ENCODE assay signal across 9 cellular contexts in genomic region chr1:185338719-185339622, GRCh38. TPM values are rescaled to one million over a fixed set of nuclear protein-coding genes. Genes with fewer than 3 reads are reported as not detected.
DNase-seq lines count a peak whose midpoint lies in the region; ATAC-seq and TF ChIP-seq lines count a peak whose summit lies in the region.
"Had no signal": no experiment of that assay in that cellular context is flagged by ENCODE, and none has a peak within 500 bp of the region (broad histone marks: within the 10 kb centered on the region; RNA-seq: fewer than 3 reads in every experiment).

No MANE protein-coding gene starts in this region.

- peak overlapping the region; percentile 71 for H3K4me3 Mint-ChIP-seq in activated B cell treated with CpG ODN at 0.5 μM for 24 hours

- H2AK5ac ChIP-seq in neuronal stem cell (ENCODE audit: low read depth, low read length), result no peak overlapping the region

- no peaks in the 10 kb centered on the region for H3K79me1 ChIP-seq in neuronal stem cell (ENCODE audit: low read depth, low read length)

- H4K91ac ChIP-seq in neuronal stem cell (ENCODE audit: low read depth, low read length, poor library complexity), result no peak overlapping the region

- H3K9ac ChIP-seq in neuronal stem cell (ENCODE audit: low read depth, low read length, poor library complexity), result no peak overlapping the region

- H3F3A ChIP-seq in DOHH2 (ENCODE audit: control insufficient read depth, insufficient read depth), result peaks cover 3% of the 10 kb centered on the region; the same call in 1 of the 2 replicates

- H2BK5ac ChIP-seq in neuronal stem cell (ENCODE audit: low read length), result no peak overlapping the region

- H2BK120ac ChIP-seq in neuronal stem cell (ENCODE audit: low read depth, low read length), result no peak overlapping the region

- no peaks in the 10 kb centered on the region for H3K9me2 ChIP-seq in DOHH2 (replicated peaks; ENCODE audit: control insufficient read depth, low read length)

- no peaks in the 10 kb centered on the region for H4K20me1 ChIP-seq in DOHH2 (ENCODE audit: control insufficient read depth, insufficient read depth, low read depth, low read length)

- H4K8ac ChIP-seq in neuronal stem cell (ENCODE audit: low read depth, low read length), result no peak overlapping the region

- 39% methylated on average over 7 of the region's 8 CpGs for WGBS in right lobe of liver (ENCODE audit: insufficient coverage, low coverage, low lambda C conversion rate, missing lambda C conversion rate)
- WGBS in neuronal stem cell (ENCODE audit: extremely low coverage in 2 of 2, insufficient read length in 2 of 2, insufficient replicate concordance in 1 of 2), 2 donors, result no CpG with 5 or more reads among the region's 8 CpGs

- intact Hi-C loops in activated B cell treated with CpG ODN at 0.5 μM for 24 hours (cut with micrococcal nuclease) (loop anchor here (1.0 to 2.0 kb wide), 4 partner anchors 22 to 269 kb away; partner anchors contain the start of gene IVNS1ABP), right lobe of liver (cut with DNase I) (no loop called here)

- H3K27ac Mint-ChIP-seq in activated B cell treated with CpG ODN at 0.5 μM for 24 hours, result peak overlapping the region; percentile 95

- H3K4me1 ChIP-seq in DOHH2 (ENCODE audit: control insufficient read depth, low read length) (peaks cover 18% of the 10 kb centered on the region), right lobe of liver (no peaks in the 10 kb centered on the region), neuronal stem cell (ENCODE audit: control insufficient read depth in 2 of 2, insufficient read depth in 1 of 2, low read depth in 1 of 2, low read length in 2 of 2) (no peaks in the 10 kb centered on the region)

- H3K4ac ChIP-seq in neuronal stem cell (ENCODE audit: low read length), result no peak overlapping the region

- H3K4me3 ChIP-seq in DOHH2 (ENCODE audit: low read length), result peak overlapping the region; percentile 44
- H3K4me3 ChIP-seq in right lobe of liver, result no peak overlapping the region
- H3K4me3 ChIP-seq in neuronal stem cell (ENCODE audit: low read length in 2 of 2), result no peak overlapping the region
- no peak overlapping the region for H3K4me3 ChIP-seq in MG63

- H3K14ac ChIP-seq in neuronal stem cell (ENCODE audit: low read length), result no peak overlapping the region

- no peaks in the 10 kb centered on the region for H3K9me3 Mint-ChIP-seq in activated B cell treated with CpG ODN at 0.5 μM for 24 hours

- H3K27me3 ChIP-seq in DOHH2 (ENCODE audit: control insufficient read depth, low read length) (no peaks in the 10 kb centered on the region), right lobe of liver (no peaks in the 10 kb centered on the region), neuronal stem cell (ENCODE audit: control insufficient read depth in 3 of 3, insufficient read depth in 3 of 3, low read depth in 1 of 3, low read length in 3 of 3) (no peaks in the 10 kb centered on the region), MG63 (no peaks in the 10 kb centered on the region)

- H3K4me2 ChIP-seq in DOHH2 (ENCODE audit: low read length) (peak overlapping the region; percentile 63), neuronal stem cell (ENCODE audit: insufficient read depth, low read length, poor library complexity, severe bottlenecking) (no peak overlapping the region)

- H3K4me1 Mint-ChIP-seq in activated B cell treated with CpG ODN at 0.5 μM for 24 hours, result peaks cover 35% of the 10 kb centered on the region

- H2BK12ac ChIP-seq in neuronal stem cell (ENCODE audit: low read length), result no peak overlapping the region

- TF ChIP-seq POLR2A in right lobe of liver (IDR thresholded peaks at IDR 0.05), result no peak

- POLR2A ChIA-PET in activated B cell treated with CpG ODN at 0.5 μM for 24 hours (lab: Charles Lee), result interaction anchor here (0.5 to 4.5 kb wide), 12 partner anchors 14 to 332 kb away, joined by 3 to 73 read pairs (median 4); partner anchors contain the start of gene IVNS1ABP

- no peaks in the 10 kb centered on the region for H3K79me2 ChIP-seq in DOHH2 (ENCODE audit: control insufficient read depth, low read length)

- H3K23ac ChIP-seq in neuronal stem cell (ENCODE audit: low read depth, low read length, poor library complexity), result no peak overlapping the region

- CTCF ChIA-PET in activated B cell treated with CpG ODN at 0.5 μM for 24 hours (lab: Charles Lee), result interaction anchor here (0.9 to 2.1 kb wide), 4 partner anchors 22 to 331 kb away, joined by 3 to 13 read pairs (median 4); partner anchors contain the start of gene IVNS1ABP

- H3K36me3 Mint-ChIP-seq in activated B cell treated with CpG ODN at 0.5 μM for 24 hours (ENCODE audit: low read depth), result no peaks in the 10 kb centered on the region

- ATAC-seq in GM19395 (IDR thresholded peaks at IDR 0.05; ENCODE audit: unreplicated experiment), result peak; percentile 98
- ATAC-seq in HG03342 (IDR thresholded peaks at IDR 0.05; ENCODE audit: unreplicated experiment), result peak; percentile 96
- peak; percentile 85 for ATAC-seq in activated B cell treated with CpG ODN at 0.5 μM for 24 hours (ENCODE audit: low read depth)
- peak; percentile 65 to 81 (median 78) for ATAC-seq in right lobe of liver

- H3K27ac ChIP-seq in DOHH2 (ENCODE audit: low read depth, low read length) (peak overlapping the region; percentile 20; the same call in 1 of the 2 replicates), right lobe of liver (peak overlapping the region in 1 of 3 donors; percentile 44), neuronal stem cell (replicated peaks; ENCODE audit: low read length) (no peak overlapping the region)
- H3K27ac ChIP-seq: epithelial cell of prostate had no signal

- H2AFZ ChIP-seq in neuronal stem cell (ENCODE audit: low read length), result no peak overlapping the region

- DNase-seq in activated B cell treated with CpG ODN at 0.5 μM for 24 hours (no peak), right lobe of liver (peak in 1 of 3 donors; percentile 31), neuronal stem cell (ENCODE audit: low spot score) (no peak), NCI-H1417 treated with DMSO at 0.1 percent for 48 hours (lab: John Stamatoyannopoulos, UW) (no peak), MG63 (no peak)

- no peaks in the 10 kb centered on the region for H3K36me3 ChIP-seq in DOHH2 (ENCODE audit: control insufficient read depth, low read length)
- H3K36me3 ChIP-seq in right lobe of liver, result no peaks in the 10 kb centered on the region
- H3K36me3 ChIP-seq in neuronal stem cell (replicated peaks in 1 of 2; ENCODE audit: control insufficient read depth in 2 of 2, insufficient read depth in 2 of 2, low read length in 2 of 2), result no peaks in the 10 kb centered on the region
- no peaks in the 10 kb centered on the region for H3K36me3 ChIP-seq in MG63

- H3K18ac ChIP-seq in neuronal stem cell (ENCODE audit: low read length), result no peak overlapping the region

- TF ChIP-seq CTCF in DOHH2 (IDR thresholded peaks at IDR 0.05; ENCODE audit: low read depth, low read length, poor library complexity, severe bottlenecking) (no peak), activated B cell treated with CpG ODN at 0.5 μM for 24 hours (IDR thresholded peaks at IDR 0.05) (no peak), right lobe of liver (IDR thresholded peaks at IDR 0.05) (no peak)

- H3K9me3 ChIP-seq in DOHH2 (ENCODE audit: control insufficient read depth, insufficient read depth, low read length), result no peaks in the 10 kb centered on the region
- no peaks in the 10 kb centered on the region for H3K9me3 ChIP-seq in right lobe of liver
- no peaks in the 10 kb centered on the region for H3K9me3 ChIP-seq in neuronal stem cell (replicated peaks in 1 of 2; ENCODE audit: control insufficient read depth in 2 of 2, insufficient read depth in 1 of 2, low read depth in 1 of 2, low read length in 2 of 2)
- no peaks in the 10 kb centered on the region for H3K9me3 ChIP-seq in MG63

- no peaks in the 10 kb centered on the region for H3K27me3 Mint-ChIP-seq in activated B cell treated with CpG ODN at 0.5 μM for 24 hours

- no peak overlapping the region for H2BK15ac ChIP-seq in neuronal stem cell (ENCODE audit: low read length)

RNA-seq across cellular contexts. Expression of gene IVNS1ABP, which starts 21.9 kb away (rescaled TPM):
- total RNA-seq in activated B cell treated with CpG ODN at 0.5 μM for 24 hours (130 and 149 TPM in 2 replicates), right lobe of liver (10 to 100 TPM; 17.0 to 38.3 (median 26.8) TPM)
- 74.7 TPM for polyA plus RNA-seq in neuronal stem cell (2013, experiment 1 of 2)
- 73.7 TPM for polyA plus RNA-seq in neuronal stem cell (2013, experiment 2 of 2)
- 28.5 and 32.5 TPM in 2 replicates for total RNA-seq in MG63 (2014; rRNA removed; shearing (Covaris generic); ENCODE audit: low replicate concordance)
